22 cellular contexts compared by ENCODE assay signal in the genomic region with DNA sequence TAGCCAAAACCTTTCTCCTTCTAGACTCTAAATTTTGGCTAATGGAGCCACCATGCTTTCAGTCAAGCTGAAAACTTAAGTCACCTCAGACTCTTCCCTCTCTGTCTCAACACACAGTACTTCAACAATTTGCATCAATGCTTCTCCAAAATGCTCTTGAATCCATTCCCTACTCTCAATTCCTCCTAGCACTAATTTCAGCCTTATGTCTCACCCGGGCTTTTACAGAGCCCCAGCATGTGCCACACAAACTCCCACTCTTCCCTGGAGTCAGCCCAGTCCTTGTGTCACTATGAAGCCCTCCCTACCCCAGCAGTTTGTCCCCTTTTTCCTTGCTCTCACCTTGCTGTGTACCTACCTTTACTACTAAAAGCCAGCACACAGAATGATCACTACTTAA. TPM values are rescaled to one million over a fixed set of nuclear protein-coding genes. Genes with fewer than 3 reads are reported as not detected.
DNase-seq lines count a peak whose midpoint lies in the region; ATAC-seq and TF ChIP-seq lines count a peak whose summit lies in the region.
"Had no signal": no experiment of that assay in that cellular context is flagged by ENCODE, and none has a peak within 500 bp of the region (broad histone marks: within the 10 kb centered on the region; RNA-seq: fewer than 3 reads in every experiment).

No MANE protein-coding gene starts in this region.

- intact Hi-C loops in naive thymus-derived CD4-positive, alpha-beta T cell (cut with micrococcal nuclease): loop anchor here in 1 of 2 donors (5.0 kb wide), 1 partner anchor 38 kb away; no protein-coding TSS in a partner anchor

- no peak overlapping the region for H3K27ac ChIP-seq in CD4-positive, CD25-positive, alpha-beta regulatory T cell (ENCODE audit: insufficient read depth, low read length, poor library complexity, severe bottlenecking)
- H3K27ac ChIP-seq in CD8-positive, alpha-beta memory T cell (ENCODE audit: low read depth, low read length): no peak overlapping the region
- H3K27ac ChIP-seq in naive thymus-derived CD4-positive, alpha-beta T cell (ENCODE audit: low read depth, low read length): no peak overlapping the region
- H3K27ac ChIP-seq: colonic mucosa, prostate gland, skin epidermis had no signal

- H3K4me3 ChIP-seq in CD4-positive, CD25-positive, alpha-beta regulatory T cell (ENCODE audit: low read depth, low read length): no peak overlapping the region
- H3K4me3 ChIP-seq in CD8-positive, alpha-beta memory T cell (ENCODE audit: low read length): no peak overlapping the region
- H3K4me3 ChIP-seq in naive thymus-derived CD4-positive, alpha-beta T cell (ENCODE audit: low read length): no peak overlapping the region
- H3K4me3 ChIP-seq: colonic mucosa, prostate gland, skin epidermis had no signal

- H3K4me3 Mint-ChIP-seq in CD4-positive, CD25-positive, alpha-beta regulatory T cell: peak overlapping the region in 3 of 4 donors; percentile 1 to 58 (median 16)
- H3K4me3 Mint-ChIP-seq in CD8-positive, alpha-beta memory T cell: peak overlapping the region in 3 of 7 donors; percentile 4 to 18 (median 4)
- H3K4me3 Mint-ChIP-seq in activated T-helper 17 cell treated with anti-CD3 and anti-CD28 coated beads, Interleukin-2, amount 50 U/mL, for 72 hours: no peak overlapping the region
- peak overlapping the region in 7 of 10 donors; percentile 19 to 74 (median 57) for H3K4me3 Mint-ChIP-seq in naive thymus-derived CD4-positive, alpha-beta T cell
- H3K4me3 Mint-ChIP-seq in osteocyte (ENCODE audit: unreplicated experiment): no peak overlapping the region
- H3K4me3 Mint-ChIP-seq: B cell, naive B cell had no signal

- CTCF ChIA-PET in CD8-positive, alpha-beta memory T cell (lab: Charles Lee): interaction anchor here (1.2 kb wide), 1 partner anchor 40 kb away, joined by 4 read pairs; no protein-coding TSS in a partner anchor
- CTCF ChIA-PET in naive thymus-derived CD4-positive, alpha-beta T cell (lab: Charles Lee): interaction anchor here (0.7 to 1.3 kb wide), 5 partner anchors 35 to 120 kb away, joined by 3 to 5 read pairs (median 4); no protein-coding TSS in a partner anchor

- no peak for ATAC-seq in CD4-positive, CD25-positive, alpha-beta regulatory T cell (ENCODE audit: low read depth in 2 of 2)
- no peak for ATAC-seq in activated T-helper 17 cell treated with anti-CD3 and anti-CD28 coated beads, Interleukin-2, amount 50 U/mL, for 72 hours (replicated peaks)
- peak; percentile 13 for ATAC-seq in naive thymus-derived CD4-positive, alpha-beta T cell
- no peak for ATAC-seq in HG03108 (IDR thresholded peaks at IDR 0.05; ENCODE audit: unreplicated experiment)

- H3K27me3 Mint-ChIP-seq in CD4-positive, CD25-positive, alpha-beta regulatory T cell: no peaks in the 10 kb centered on the region
- no peaks in the 10 kb centered on the region for H3K27me3 Mint-ChIP-seq in CD8-positive, alpha-beta memory T cell
- H3K27me3 Mint-ChIP-seq in activated T-helper 17 cell treated with anti-CD3 and anti-CD28 coated beads, Interleukin-2, amount 50 U/mL, for 72 hours: no peaks in the 10 kb centered on the region
- no peaks in the 10 kb centered on the region for H3K27me3 Mint-ChIP-seq in naive thymus-derived CD4-positive, alpha-beta T cell
- no peaks in the 10 kb centered on the region for H3K27me3 Mint-ChIP-seq in osteocyte (ENCODE audit: unreplicated experiment)

- no peak for DNase-seq in CD4-positive, CD25-positive, alpha-beta regulatory T cell
- no peak for DNase-seq in CD8-positive, alpha-beta memory T cell
- no peak for DNase-seq in naive thymus-derived CD4-positive, alpha-beta T cell
- DNase-seq in DMS153 (lab: John Stamatoyannopoulos, UW) (no peak), osteocyte (ENCODE audit: extremely low spot score, unreplicated experiment) (no peak), NCI-H1436 treated with DMSO at 0.1 percent for 48 hours (lab: John Stamatoyannopoulos, UW) (no peak)
- DNase-seq: activated CD4-positive, CD25-positive, alpha-beta regulatory T cell treated with anti-CD3 and anti-CD28 coated beads, Interleukin-2, amount 50 U/mL, for 72 hours; activated CD8-positive, alpha-beta memory T cell treated with anti-CD3 and anti-CD28 coated beads, Interleukin-2, amount 50 U/mL, for 4 hours; activated naive CD4-positive, alpha-beta T cell treated with Interleukin-2 at 50 U/mL for 16 hours; colonic mucosa; DMS 273 treated with DMSO at 0.1 percent for 48 hours; mesenchymal stem cell; naive B cell; NCI-H1694; NCI-H226; stimulated activated CD4-positive, alpha-beta T cell treated with anti-CD3 and anti-CD28 coated beads, Interleukin-2, amount 100 ng/mL, for 48 hours; T1000 had no signal

- no peaks in the 10 kb centered on the region for H3K9me3 ChIP-seq in CD4-positive, CD25-positive, alpha-beta regulatory T cell (ENCODE audit: control insufficient read depth in 2 of 2, low read length in 2 of 2)
- H3K9me3 ChIP-seq in CD8-positive, alpha-beta memory T cell (ENCODE audit: low read length): no peaks in the 10 kb centered on the region
- H3K9me3 ChIP-seq in naive thymus-derived CD4-positive, alpha-beta T cell (ENCODE audit: control insufficient read depth in 2 of 3, low read length in 3 of 3): no peaks in the 10 kb centered on the region
- H3K9me3 ChIP-seq: colonic mucosa, prostate gland had no signal

- H3K27ac Mint-ChIP-seq in CD4-positive, CD25-positive, alpha-beta regulatory T cell: peak overlapping the region; percentile 37 to 96 (median 83)
- H3K27ac Mint-ChIP-seq in CD8-positive, alpha-beta memory T cell: peak overlapping the region; percentile 9 to 84 (median 58)
- H3K27ac Mint-ChIP-seq in activated T-helper 17 cell treated with anti-CD3 and anti-CD28 coated beads, Interleukin-2, amount 50 U/mL, for 72 hours: peak overlapping the region; percentile 8
- H3K27ac Mint-ChIP-seq in naive thymus-derived CD4-positive, alpha-beta T cell: peak overlapping the region in 8 of 9 donors; percentile 37 to 93 (median 85)
- no peak overlapping the region for H3K27ac Mint-ChIP-seq in osteocyte (ENCODE audit: unreplicated experiment)
- H3K27ac Mint-ChIP-seq: B cell had no signal

- peaks cover 0 to 5% (median 0%) of the 10 kb centered on the region in 7 donors for H3K9me3 Mint-ChIP-seq in CD4-positive, CD25-positive, alpha-beta regulatory T cell
- no peaks in the 10 kb centered on the region for H3K9me3 Mint-ChIP-seq in CD8-positive, alpha-beta memory T cell
- H3K9me3 Mint-ChIP-seq in activated T-helper 17 cell treated with anti-CD3 and anti-CD28 coated beads, Interleukin-2, amount 50 U/mL, for 72 hours: peaks cover 8% of the 10 kb centered on the region
- peaks cover 0 to 10% (median 7%) of the 10 kb centered on the region in 11 donors for H3K9me3 Mint-ChIP-seq in naive thymus-derived CD4-positive, alpha-beta T cell
- peaks cover 10% of the 10 kb centered on the region for H3K9me3 Mint-ChIP-seq in osteocyte (ENCODE audit: unreplicated experiment)
- H3K9me3 Mint-ChIP-seq: naive B cell had no signal

- H3K36me3 Mint-ChIP-seq in CD4-positive, CD25-positive, alpha-beta regulatory T cell: peaks cover 41% of the 10 kb centered on the region
- peaks cover 5 to 44% (median 17%) of the 10 kb centered on the region in 3 donors for H3K36me3 Mint-ChIP-seq in CD8-positive, alpha-beta memory T cell
- peaks cover 68% of the 10 kb centered on the region for H3K36me3 Mint-ChIP-seq in activated T-helper 17 cell treated with anti-CD3 and anti-CD28 coated beads, Interleukin-2, amount 50 U/mL, for 72 hours (ENCODE audit: low read depth)
- H3K36me3 Mint-ChIP-seq in naive thymus-derived CD4-positive, alpha-beta T cell: peaks cover 23 to 57% (median 37%) of the 10 kb centered on the region in 5 donors
- H3K36me3 Mint-ChIP-seq in osteocyte (ENCODE audit: unreplicated experiment): peaks cover 11% of the 10 kb centered on the region

- peaks cover 15% of the 10 kb centered on the region for H3K36me3 ChIP-seq in CD4-positive, CD25-positive, alpha-beta regulatory T cell (ENCODE audit: control insufficient read depth, insufficient read depth, low read length)
- H3K36me3 ChIP-seq in CD8-positive, alpha-beta memory T cell (ENCODE audit: insufficient read depth, low read length): peaks cover 6% of the 10 kb centered on the region
- H3K36me3 ChIP-seq in naive thymus-derived CD4-positive, alpha-beta T cell (ENCODE audit: control insufficient read depth in 2 of 3, insufficient read depth in 3 of 3, low read length in 3 of 3): peaks cover 0 to 12% (median 4%) of the 10 kb centered on the region in 3 experiments
- H3K36me3 ChIP-seq: colonic mucosa, prostate gland had no signal

- no peak for TF ChIP-seq CTCF in osteocyte (IDR thresholded peaks at IDR 0.05)

- H3K4me1 Mint-ChIP-seq in CD4-positive, CD25-positive, alpha-beta regulatory T cell: peaks cover 74 to 96% (median 76%) of the 10 kb centered on the region in 4 donors
- peaks cover 86 to 91% (median 91%) of the 10 kb centered on the region in 3 donors for H3K4me1 Mint-ChIP-seq in CD8-positive, alpha-beta memory T cell
- H3K4me1 Mint-ChIP-seq in activated T-helper 17 cell treated with anti-CD3 and anti-CD28 coated beads, Interleukin-2, amount 50 U/mL, for 72 hours: peaks cover 71% of the 10 kb centered on the region
- H3K4me1 Mint-ChIP-seq in naive thymus-derived CD4-positive, alpha-beta T cell: peaks cover 72 to 98% (median 91%) of the 10 kb centered on the region in 7 donors
- H3K4me1 Mint-ChIP-seq in osteocyte (ENCODE audit: unreplicated experiment): peaks cover 18% of the 10 kb centered on the region

- no peaks in the 10 kb centered on the region for H3K27me3 ChIP-seq in CD4-positive, CD25-positive, alpha-beta regulatory T cell (ENCODE audit: control insufficient read depth, insufficient read depth, low read length)
- no peaks in the 10 kb centered on the region for H3K27me3 ChIP-seq in CD8-positive, alpha-beta memory T cell (ENCODE audit: insufficient read depth, low read length, poor library complexity, severe bottlenecking)
- no peaks in the 10 kb centered on the region for H3K27me3 ChIP-seq in naive thymus-derived CD4-positive, alpha-beta T cell (ENCODE audit: control insufficient read depth in 2 of 2, insufficient read depth in 2 of 2, low read length in 2 of 2)
- H3K27me3 ChIP-seq: colonic mucosa had no signal

- POLR2A ChIA-PET in CD8-positive, alpha-beta memory T cell (lab: Charles Lee): no interaction called here
- POLR2A ChIA-PET in naive thymus-derived CD4-positive, alpha-beta T cell (lab: Charles Lee): interaction anchor here (1.2 kb wide), 1 partner anchor 9 kb away, joined by 3 read pairs; no protein-coding TSS in a partner anchor

- H3K4me1 ChIP-seq in CD4-positive, CD25-positive, alpha-beta regulatory T cell (ENCODE audit: control insufficient read depth, insufficient read depth, low read length, poor library complexity, severe bottlenecking): peaks cover 67% of the 10 kb centered on the region
- peaks cover 89% of the 10 kb centered on the region for H3K4me1 ChIP-seq in CD8-positive, alpha-beta memory T cell (ENCODE audit: insufficient read depth, low read length)
- H3K4me1 ChIP-seq in naive thymus-derived CD4-positive, alpha-beta T cell (ENCODE audit: control insufficient read depth in 2 of 2, insufficient read depth in 2 of 2, low read length in 2 of 2): peaks cover 21 to 56% of the 10 kb centered on the region in 2 donors
- H3K4me1 ChIP-seq: colonic mucosa, prostate gland had no signal

RNA-seq across cellular contexts. Expression of a gene that starts 38.7 kb away (rescaled TPM):
- total RNA-seq in CD4-positive, CD25-positive, alpha-beta regulatory T cell: 258 TPM
- 10 to 100 TPM; 70.7 to 99.5 (median 72.4) TPM for polyA plus RNA-seq in CD4-positive, CD25-positive, alpha-beta regulatory T cell
- total RNA-seq in CD8-positive, alpha-beta memory T cell: 10 to 100 TPM; 71.7 to 74.0 TPM
- polyA plus RNA-seq in CD8-positive, alpha-beta memory T cell: 114 TPM
- 100 to 1,000 TPM in 1 of 2 donors, 10 to 100 TPM in 1; 94.3 to 203 TPM for total RNA-seq in activated T-helper 17 cell treated with anti-CD3 and anti-CD28 coated beads, Interleukin-2, amount 50 U/mL, for 72 hours
- 100 to 1,000 TPM; 114 to 253 (median 218) TPM for total RNA-seq in naive thymus-derived CD4-positive, alpha-beta T cell
- 10 to 100 TPM; 71.5 to 84.6 TPM for polyA plus RNA-seq in naive thymus-derived CD4-positive, alpha-beta T cell
- 66.0 and 75.0 TPM in 2 replicates for total RNA-seq in osteocyte

Comparison
In these comparisons a context has a peak if more than half of its experiments do, and no peak if none do; other contexts are left out.
1. H3K4me3 Mint-ChIP-seq: peak in CD4-positive, CD25-positive, alpha-beta regulatory T cell (3 of 4) and naive thymus-derived CD4-positive, alpha-beta T cell (7 of 10); none in activated T-helper 17 cell treated with anti-CD3 and anti-CD28 coated beads, Interleukin-2, amount 50 U/mL, for 72 hours (single experiment) and osteocyte (single experiment).